22 cellular contexts compared by ENCODE assay signal in the genomic region with DNA sequence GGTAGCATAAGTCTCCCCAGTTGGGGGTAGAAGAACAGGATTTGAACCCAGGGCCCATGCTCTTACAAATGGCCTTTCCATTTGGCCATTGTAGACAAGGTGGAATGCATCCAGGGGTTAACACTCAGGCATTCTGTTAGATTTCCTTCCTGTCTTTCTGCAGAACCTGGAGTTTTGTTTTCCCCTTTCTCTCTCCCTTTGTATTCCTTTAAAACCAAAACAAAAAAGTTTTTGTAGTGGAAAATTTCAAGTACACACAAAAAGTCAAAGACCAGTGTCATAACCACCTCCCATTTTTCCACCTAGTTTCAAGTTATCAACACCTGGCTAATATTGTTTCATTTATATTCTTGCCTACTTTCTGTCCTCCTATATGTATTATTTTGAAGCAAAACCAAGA.
"Had no signal": no experiment of that assay in that cellular context is flagged by ENCODE, and none has a peak within 500 bp of the region (broad histone marks: within the 10 kb centered on the region; RNA-seq: fewer than 3 reads in every experiment).

No MANE protein-coding gene starts in this region.

- H3K27ac ChIP-seq: colonic mucosa, foreskin keratinocyte, gastroesophageal sphincter, left lung, lower lobe of right lung, pancreas, transverse colon, upper lobe of right lung, uterus had no signal

- H3K9me3 Mint-ChIP-seq: natural killer cell had no signal

- H3K27me3 Mint-ChIP-seq: dendritic cell treated with granulocyte-macrophage colony-stimulating factor and Interleukin-4, amounts not matched to agents 40 ng/mL and 50 ng/mL, for 4 days; memory B cell; stimulated activated memory B cell treated with anti-CD40 and anti-IgM and Interleukin-4, amounts not matched to agents 10 μg/mL and 1 μg/mL and 100 μg/mL, for 72 hours had no signal

- H3K36me3 Mint-ChIP-seq: memory B cell; natural killer cell; stimulated activated memory B cell treated with anti-CD40 and anti-IgM and Interleukin-4, amounts not matched to agents 10 μg/mL and 1 μg/mL and 100 μg/mL, for 72 hours had no signal

- H3K36me3 ChIP-seq: colonic mucosa, esophagus muscularis mucosa, gastroesophageal sphincter, left lung, lower lobe of right lung, pancreas, sigmoid colon, transverse colon, upper lobe of right lung, uterus had no signal

- H3K27me3 ChIP-seq: colonic mucosa, esophagus muscularis mucosa, foreskin keratinocyte, gastroesophageal sphincter, left lung, pancreas, sigmoid colon, testis, transverse colon, upper lobe of right lung, uterus had no signal

- DNase-seq: central memory CD4-positive, alpha-beta T cell; colonic mucosa; foreskin keratinocyte; kidney; left lung; lower lobe of right lung; natural killer cell; occipital lobe; pancreas; sigmoid colon; stimulated activated CD4-positive, alpha-beta T cell treated with anti-CD3 and anti-CD28 coated beads, Interleukin-4, amount 100 ng/mL, for 4 hours; stimulated activated naive CD8-positive, alpha-beta T cell treated with anti-CD3 and anti-CD28 coated beads, Interleukin-15, Interleukin-2, amounts not matched to agents 100 U/mL and 50 U/mL, for 24 hours; substantia nigra; testis; transverse colon; upper lobe of right lung; uterus had no signal

- H3K9me3 ChIP-seq: colonic mucosa, esophagus muscularis mucosa, left lung, lower lobe of right lung, pancreas, testis, transverse colon, upper lobe of right lung, uterus had no signal

- ATAC-seq: foreskin keratinocyte; gastroesophageal sphincter; left lung; lower lobe of right lung; natural killer cell; pancreas; stimulated activated memory B cell treated with anti-CD40 and anti-IgM and Interleukin-4, amounts not matched to agents 10 μg/mL and 1 μg/mL and 100 μg/mL, for 72 hours; stimulated activated naive CD8-positive, alpha-beta T cell treated with anti-CD3 and anti-CD28 coated beads, Interleukin-15, Interleukin-2, amounts not matched to agents 100 U/mL and 50 U/mL, for 24 hours; upper lobe of right lung had no signal

- H3K4me3 Mint-ChIP-seq: dendritic cell treated with granulocyte-macrophage colony-stimulating factor and Interleukin-4, amounts not matched to agents 40 ng/mL and 50 ng/mL, for 4 days; memory B cell; natural killer cell; stimulated activated memory B cell treated with anti-CD40 and anti-IgM and Interleukin-4, amounts not matched to agents 10 μg/mL and 1 μg/mL and 100 μg/mL, for 72 hours had no signal

- H3K4me1 ChIP-seq: colonic mucosa, esophagus muscularis mucosa, gastroesophageal sphincter, pancreas, testis, upper lobe of right lung, uterus had no signal

- H3K4me1 Mint-ChIP-seq: memory B cell; stimulated activated memory B cell treated with anti-CD40 and anti-IgM and Interleukin-4, amounts not matched to agents 10 μg/mL and 1 μg/mL and 100 μg/mL, for 72 hours had no signal

- H3K4me3 ChIP-seq: colonic mucosa, esophagus muscularis mucosa, gastroesophageal sphincter, left lung, lower lobe of right lung, pancreas, sigmoid colon, testis, transverse colon, upper lobe of right lung, uterus had no signal

- H3K27ac Mint-ChIP-seq: memory B cell; natural killer cell; stimulated activated memory B cell treated with anti-CD40 and anti-IgM and Interleukin-4, amounts not matched to agents 10 μg/mL and 1 μg/mL and 100 μg/mL, for 72 hours had no signal
